ENCODE assay signal across 10 cellular contexts in genomic region chr2:129922571-129923264, GRCh38. TPM values are rescaled to one million over a fixed set of nuclear protein-coding genes. Genes with fewer than 3 reads are reported as not detected.
A peak's percentile ranks its signal among the peaks of the same experiment; 100 is the strongest.
DNase-seq lines count a peak whose midpoint lies in the region; ATAC-seq and TF ChIP-seq lines count a peak whose summit lies in the region.
"Had no signal": no experiment of that assay in that cellular context is flagged by ENCODE, and none has a peak within 500 bp of the region (broad histone marks: within the 10 kb centered on the region; RNA-seq: fewer than 3 reads in every experiment).

No MANE protein-coding gene starts in this region.

- H3K4me2 ChIP-seq in mesendoderm (ENCODE audit: low read length) = no peak overlapping the region

- H3K4me1 ChIP-seq in mesendoderm (ENCODE audit: control insufficient read depth, low read depth, low read length) = no peaks in the 10 kb centered on the region

- no peak overlapping the region for H3K23ac ChIP-seq in mesendoderm (ENCODE audit: low read length)

- no CpG with 5 or more reads among the region's 21 CpGs for WGBS in mesendoderm (ENCODE audit: extremely low coverage, insufficient coverage, low lambda C conversion rate)

- H3K56ac ChIP-seq in mesendoderm (ENCODE audit: low read length) = no peak overlapping the region

- no peak overlapping the region for H2BK5ac ChIP-seq in mesendoderm (ENCODE audit: low read length)

- no peak overlapping the region for H3K27ac ChIP-seq in mesendoderm (ENCODE audit: low read depth, low read length)

- no peaks in the 10 kb centered on the region for H3K79me1 ChIP-seq in mesendoderm (ENCODE audit: low read length)

- H3K79me2 ChIP-seq in mesendoderm (ENCODE audit: control insufficient read depth, insufficient read depth, low read length) = no peaks in the 10 kb centered on the region

- H3K27me3 ChIP-seq in mesendoderm (ENCODE audit: insufficient read depth, low read length, poor library complexity) = no peaks in the 10 kb centered on the region

- H3K36me3 ChIP-seq in mesendoderm (ENCODE audit: control insufficient read depth, insufficient read depth, low read length) = no peaks in the 10 kb centered on the region

- no peak for ATAC-seq in GM18520 (IDR thresholded peaks at IDR 0.05; ENCODE audit: unreplicated experiment)

- H2BK120ac ChIP-seq in mesendoderm (ENCODE audit: low read depth, low read length) = no peak overlapping the region

- no peak overlapping the region for H3K4ac ChIP-seq in mesendoderm (ENCODE audit: low read depth, low read length)

- H3K4me3 ChIP-seq in mesendoderm (ENCODE audit: low read length) = no peak overlapping the region

- 0 out of 3 replicates have a peak, but pooled peaks have one; percentile 7 for TF ChIP-seq CTCF in GM12872 (IDR thresholded peaks at IDR 0.05; ENCODE audit: insufficient read depth, low read depth, low read length)

- no peak overlapping the region for H3K18ac ChIP-seq in mesendoderm (ENCODE audit: low read length)

- H3K9ac ChIP-seq in mesendoderm (ENCODE audit: low read length) = no peak overlapping the region

- H2AK5ac ChIP-seq in mesendoderm (ENCODE audit: low read length) = no peak overlapping the region

- DNase-seq in NCI-H1105 treated with DMSO at 0.1 percent for 48 hours (lab: John Stamatoyannopoulos, UW) = peak; percentile 54
- peak; percentile 9 for DNase-seq in astrocyte of the hippocampus (ENCODE audit: low read depth, low spot score)
- DNase-seq in mesendoderm = peak; percentile 14
- DNase-seq in NOMO-1 (lab: John Stamatoyannopoulos, UW; ENCODE audit: unreplicated experiment in 2 of 2) = no peak
- no peak for DNase-seq in NCI-H128 (lab: John Stamatoyannopoulos, UW; ENCODE audit: unreplicated experiment)
- DNase-seq in SK-N-DZ (ENCODE audit: low spot score) = no peak
- DNase-seq: activated B cell treated with CpG ODN at 0.5 μM for 24 hours, KBM-7 had no signal

- no peak overlapping the region for H4K5ac ChIP-seq in mesendoderm (ENCODE audit: low read length)

- H4K8ac ChIP-seq in mesendoderm (ENCODE audit: low read depth, low read length) = no peak overlapping the region

- no peak overlapping the region for H2BK15ac ChIP-seq in mesendoderm (replicated peaks; ENCODE audit: low read depth)

RNA-seq across cellular contexts. Expression of gene RAB6C, which starts 56.7 kb away (rescaled TPM):
- 0.03 TPM for polyA plus RNA-seq in mesendoderm (2013, experiment 1 of 2)
- polyA plus RNA-seq in mesendoderm (2013, experiment 2 of 2) = 0.04 TPM
- not detected in 2 replicates for polyA plus RNA-seq in SK-N-DZ (2014; cell fraction: cytosol; rRNA removed)
- not detected in 2 replicates for polyA plus RNA-seq in SK-N-DZ (2014; cell fraction: nucleus; rRNA removed)

Comparison
In these comparisons a context has a peak if more than half of its experiments do, and no peak if none do; other contexts are left out.
1. DNase-seq: peak in NCI-H1105 treated with DMSO at 0.1 percent for 48 hours (single experiment), astrocyte of the hippocampus (single experiment) and mesendoderm (single experiment); none in NOMO-1 (0 of 2), NCI-H128 (single experiment) and SK-N-DZ (single experiment).